In genomic region chr6:118620202-118620601, GRCh38 we compare ENCODE assay signal across 15 cellular contexts. TPM values are rescaled to one million over a fixed set of nuclear protein-coding genes. Genes with fewer than 3 reads are reported as not detected.
DNase-seq lines count a peak whose midpoint lies in the region; ATAC-seq and TF ChIP-seq lines count a peak whose summit lies in the region.
"Had no signal": no experiment of that assay in that cellular context is flagged by ENCODE, and none has a peak within 500 bp of the region (broad histone marks: within the 10 kb centered on the region; RNA-seq: fewer than 3 reads in every experiment).

No MANE protein-coding gene starts in this region.

- TF ChIP-seq CTCF in CD4-positive, alpha-beta T cell (IDR thresholded peaks at IDR 0.05): no peak
- no peak for TF ChIP-seq CTCF in progenitor cell of endocrine pancreas (IDR thresholded peaks at IDR 0.05; ENCODE audit: unreplicated experiment)

- CTCF ChIA-PET in CD4-positive, alpha-beta T cell (lab: Charles Lee): no interaction called here
- CTCF ChIA-PET in naive thymus-derived CD4-positive, alpha-beta T cell (lab: Charles Lee): interaction anchor here (0.7 to 1.7 kb wide), 5 partner anchors 16 to 380 kb away, joined by 3 to 5 read pairs (median 3); no protein-coding TSS in a partner anchor

- H3K27ac Mint-ChIP-seq in CD4-positive, alpha-beta T cell: peak overlapping the region; percentile 62
- peak overlapping the region; percentile 67 for H3K27ac Mint-ChIP-seq in T-helper 17 cell
- peak overlapping the region in 6 of 9 donors; percentile 5 to 76 (median 42) for H3K27ac Mint-ChIP-seq in naive thymus-derived CD4-positive, alpha-beta T cell
- H3K27ac Mint-ChIP-seq in progenitor cell of endocrine pancreas: no peak overlapping the region

- no peak overlapping the region for H3K4me3 ChIP-seq in naive thymus-derived CD4-positive, alpha-beta T cell (ENCODE audit: low read length)
- H3K4me3 ChIP-seq: GM23248 had no signal

- H3K36me3 ChIP-seq in naive thymus-derived CD4-positive, alpha-beta T cell (ENCODE audit: control insufficient read depth in 2 of 3, insufficient read depth in 3 of 3, low read length in 3 of 3): peaks cover 0 to 3% (median 0%) of the 10 kb centered on the region in 3 experiments

- H3K27ac ChIP-seq in CD4-positive, alpha-beta T cell (ENCODE audit: low read depth, low read length): no peak overlapping the region
- no peak overlapping the region for H3K27ac ChIP-seq in naive thymus-derived CD4-positive, alpha-beta T cell (ENCODE audit: low read depth, low read length)
- H3K27ac ChIP-seq: GM23248 had no signal

- POLR2A ChIA-PET in CD4-positive, alpha-beta T cell (lab: Charles Lee): no interaction called here
- POLR2A ChIA-PET in naive thymus-derived CD4-positive, alpha-beta T cell (lab: Charles Lee): interaction anchor here (0.5 to 1.7 kb wide), 2 partner anchors 13 to 90 kb away, joined by 3 to 5 read pairs; no protein-coding TSS in a partner anchor

- H3K27me3 Mint-ChIP-seq in CD4-positive, alpha-beta T cell: no peaks in the 10 kb centered on the region
- H3K27me3 Mint-ChIP-seq in T-helper 17 cell (no peaks in the 10 kb centered on the region), progenitor cell of endocrine pancreas (no peaks in the 10 kb centered on the region)
- no peaks in the 10 kb centered on the region for H3K27me3 Mint-ChIP-seq in naive thymus-derived CD4-positive, alpha-beta T cell

- H3K27me3 ChIP-seq in CD4-positive, alpha-beta T cell (ENCODE audit: control insufficient read depth, insufficient read depth, low read length): no peaks in the 10 kb centered on the region
- no peaks in the 10 kb centered on the region for H3K27me3 ChIP-seq in naive thymus-derived CD4-positive, alpha-beta T cell (ENCODE audit: control insufficient read depth in 2 of 2, insufficient read depth in 2 of 2, low read length in 2 of 2)

- H3K36me3 Mint-ChIP-seq in CD4-positive, alpha-beta T cell (ENCODE audit: low read depth): peaks cover 37% of the 10 kb centered on the region
- no peaks in the 10 kb centered on the region for H3K36me3 Mint-ChIP-seq in T-helper 17 cell (ENCODE audit: low read depth)
- H3K36me3 Mint-ChIP-seq in naive thymus-derived CD4-positive, alpha-beta T cell: peaks cover 4 to 19% (median 5%) of the 10 kb centered on the region in 5 donors
- H3K36me3 Mint-ChIP-seq in progenitor cell of endocrine pancreas (ENCODE audit: insufficient read depth): no peaks in the 10 kb centered on the region

- no peaks in the 10 kb centered on the region for H3K9me3 Mint-ChIP-seq in CD4-positive, alpha-beta T cell
- H3K9me3 Mint-ChIP-seq in naive thymus-derived CD4-positive, alpha-beta T cell: no peaks in the 10 kb centered on the region
- H3K9me3 Mint-ChIP-seq in progenitor cell of endocrine pancreas (ENCODE audit: low read depth): no peaks in the 10 kb centered on the region

- no peak overlapping the region for H3K4me3 Mint-ChIP-seq in CD4-positive, alpha-beta T cell
- H3K4me3 Mint-ChIP-seq in T-helper 17 cell (no peak overlapping the region), progenitor cell of endocrine pancreas (ENCODE audit: low read depth) (no peak overlapping the region)
- H3K4me3 Mint-ChIP-seq in naive thymus-derived CD4-positive, alpha-beta T cell: no peak overlapping the region

- no peak for ATAC-seq in CD4-positive, alpha-beta T cell (ENCODE audit: poor library complexity)
- ATAC-seq in T-helper 17 cell (no peak), GM18909 (IDR thresholded peaks at IDR 0.05; ENCODE audit: poor library complexity, unreplicated experiment) (no peak)
- ATAC-seq in naive thymus-derived CD4-positive, alpha-beta T cell: no peak

- intact Hi-C loops in CD4-positive, alpha-beta T cell (cut with DNase I, micrococcal nuclease): no loop called here
- intact Hi-C loops in naive thymus-derived CD4-positive, alpha-beta T cell (cut with micrococcal nuclease): no loop called here

- DNase-seq in CD4-positive, alpha-beta T cell: no peak
- DNase-seq in T-helper 17 cell: no peak
- no peak for DNase-seq in naive thymus-derived CD4-positive, alpha-beta T cell
- DNase-seq in NCI-H510A treated with DMSO at 0.1 percent for 48 hours (lab: John Stamatoyannopoulos, UW): no peak
- no peak for DNase-seq in progenitor cell of endocrine pancreas (ENCODE audit: low spot score, unreplicated experiment)
- DNase-seq: C1 segment of cervical spinal cord, Calu3, COR-L47, DMS53, DMS79 treated with DMSO at 0.1 percent for 48 hours, GF-D8, GM23248, H7, HCEC 1CT had no signal

- H3K4me1 Mint-ChIP-seq in CD4-positive, alpha-beta T cell (ENCODE audit: low read depth): peaks cover 88% of the 10 kb centered on the region
- H3K4me1 Mint-ChIP-seq in T-helper 17 cell (peaks cover 50% of the 10 kb centered on the region), progenitor cell of endocrine pancreas (ENCODE audit: low read depth) (peaks cover 4% of the 10 kb centered on the region)
- H3K4me1 Mint-ChIP-seq in naive thymus-derived CD4-positive, alpha-beta T cell: peaks cover 27 to 88% (median 81%) of the 10 kb centered on the region in 7 donors

- H3K9me3 ChIP-seq in CD4-positive, alpha-beta T cell (ENCODE audit: control insufficient read depth, low read length): no peaks in the 10 kb centered on the region
- no peaks in the 10 kb centered on the region for H3K9me3 ChIP-seq in T-helper 17 cell (ENCODE audit: control insufficient read depth, low read length, poor library complexity, severe bottlenecking)
- no peaks in the 10 kb centered on the region for H3K9me3 ChIP-seq in naive thymus-derived CD4-positive, alpha-beta T cell (ENCODE audit: control insufficient read depth in 2 of 3, low read length in 3 of 3)

- H3K4me1 ChIP-seq in naive thymus-derived CD4-positive, alpha-beta T cell (ENCODE audit: control insufficient read depth in 2 of 2, insufficient read depth in 2 of 2, low read length in 2 of 2): peaks cover 0 to 8% of the 10 kb centered on the region in 2 donors

RNA-seq across cellular contexts. Expression of gene CEP85L, which starts 31.2 kb away (rescaled TPM):
- total RNA-seq in CD4-positive, alpha-beta T cell: 10 to 100 TPM; 76.2 to 80.7 TPM
- total RNA-seq in T-helper 17 cell: 10 to 100 TPM; 87.6 to 95.6 TPM
- total RNA-seq in naive thymus-derived CD4-positive, alpha-beta T cell: 10 to 100 TPM; 51.1 to 89.1 (median 78.6) TPM
- polyA plus RNA-seq in naive thymus-derived CD4-positive, alpha-beta T cell: 10 to 100 TPM; 47.3 to 47.8 TPM
- 6.8 and 8.8 TPM in 2 replicates for total RNA-seq in progenitor cell of endocrine pancreas
